In the genomic region with DNA sequence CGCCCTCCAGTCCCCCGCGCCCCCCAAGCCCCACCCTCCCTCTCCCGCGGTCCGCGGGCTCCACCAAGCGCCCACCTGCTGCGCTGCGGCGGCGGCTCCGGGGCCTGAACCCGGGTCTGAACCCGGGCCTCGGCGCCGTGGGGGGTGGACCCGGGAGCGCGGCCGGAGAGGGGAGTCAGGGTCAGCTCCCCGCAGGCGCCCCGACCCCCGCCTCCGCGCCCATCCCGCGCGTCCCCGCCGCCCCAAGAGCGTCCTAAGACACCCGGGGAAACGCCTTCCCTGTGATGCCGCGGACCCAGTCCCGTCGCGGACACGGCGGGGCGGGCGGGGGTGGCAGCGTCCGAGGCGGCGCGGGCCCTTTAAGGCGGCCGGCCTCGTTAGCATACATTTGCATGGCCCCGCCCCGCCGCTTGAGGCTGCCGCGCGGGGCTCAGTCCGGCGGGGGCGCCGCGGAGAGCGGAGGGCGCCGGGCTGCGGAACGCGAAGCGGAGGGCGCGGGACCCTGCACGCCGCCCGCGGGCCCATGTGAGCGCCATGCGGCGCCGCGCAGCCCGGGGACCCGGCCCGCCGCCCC, we compare ENCODE assay signal across 8 cellular contexts. TPM values are rescaled to one million over a fixed set of nuclear protein-coding genes. Genes with fewer than 3 reads are reported as not detected.
DNase-seq lines count a peak whose midpoint lies in the region; ATAC-seq, FAIRE-seq and TF ChIP-seq lines count a peak whose summit lies in the region.

A gene (plus strand): TSS at position 433 of the 574 bp plus-strand sequence. CDS start 102 bp downstream, at position 535.

- H3K4me3 ChIP-seq in bronchial epithelial cell (ENCODE audit: low read depth, low read length) (peak within 1 kb of the TSS; percentile 41), keratinocyte (ENCODE audit: control insufficient read depth in 2 of 3, extremely low read depth in 1 of 3, insufficient read depth in 2 of 3, low read depth in 1 of 3, low read length in 3 of 3) (peak within 1 kb of the TSS; percentile 25 to 51 (median 41))

- H3K9me3 ChIP-seq in keratinocyte (ENCODE audit: control insufficient read depth, low read depth, low read length), result no peaks in the 10 kb centered on the region

- dilution Hi-C loops in keratinocyte (cut with MboI; ENCODE audit: extremely low pct_ligation_motif_present, low sequenced_read_pairs), result no loop called here

- peak; percentile 49 for DNase-seq in activated CD4-positive, alpha-beta T cell treated with anti-CD3 and anti-CD28 coated beads for 48 hours
- no peak for DNase-seq in activated CD4-positive, alpha-beta T cell treated with anti-CD3 and anti-CD28 coated beads for 4 hours
- no peak for DNase-seq in bronchial epithelial cell (ENCODE audit: low read depth)
- DNase-seq in keratinocyte (ENCODE audit: low read depth, low spot score), result no peak
- DNase-seq in stimulated activated naive CD4-positive, alpha-beta T cell treated with Interleukin-2 at 50 U/mL for 16 hours (lab: John Stamatoyannopoulos, UW), result peak; percentile 18

- H3K9me1 ChIP-seq in keratinocyte (ENCODE audit: control insufficient read depth, extremely low read depth, insufficient read depth, low read length), result no peaks in the 10 kb centered on the region

- ATAC-seq in HG02610 (IDR thresholded peaks at IDR 0.05; ENCODE audit: unreplicated experiment) (peak; percentile 51), GM19452 (IDR thresholded peaks at IDR 0.05; ENCODE audit: unreplicated experiment) (no peak)

- TF ChIP-seq CTCF in bronchial epithelial cell (IDR thresholded peaks at IDR 0.05; ENCODE audit: insufficient read depth, low read length, severe bottlenecking), result no peak
- TF ChIP-seq CTCF in keratinocyte (optimal IDR thresholded peaks at IDR 0.05 in 1 of 3, IDR thresholded peaks at IDR 0.05 in 1 of 3, conservative IDR thresholded peaks at IDR 0.05 in 1 of 3; ENCODE audit: extremely low read depth in 1 of 3, insufficient read depth in 2 of 3, low read length in 3 of 3), result peak in 1 of 3 experiments; percentile 38

- no peaks in the 10 kb centered on the region for H4K20me1 ChIP-seq in keratinocyte (ENCODE audit: control insufficient read depth, extremely low read depth, insufficient read depth, low read length)

- H3K36me3 ChIP-seq in bronchial epithelial cell (ENCODE audit: control insufficient read depth, insufficient read depth, low read length), result no peaks in the 10 kb centered on the region
- no peaks in the 10 kb centered on the region for H3K36me3 ChIP-seq in keratinocyte (ENCODE audit: control insufficient read depth in 2 of 2, extremely low read depth in 1 of 2, insufficient read depth in 2 of 2, low read length in 2 of 2)

- H3K4me2 ChIP-seq in keratinocyte (ENCODE audit: control insufficient read depth, extremely low read depth, insufficient read depth, low read depth, low read length), result peak within 1 kb of the TSS; percentile 66

- H3K9ac ChIP-seq in keratinocyte (ENCODE audit: control insufficient read depth, extremely low read depth, insufficient read depth, low read length), result peak within 1 kb of the TSS; percentile 41

- H2AFZ ChIP-seq in keratinocyte (ENCODE audit: control insufficient read depth, low read length), result no peak within 1 kb of the TSS

- H3K4me1 ChIP-seq in keratinocyte (ENCODE audit: control insufficient read depth, extremely low read depth, insufficient read depth, low read length), result peaks cover 8% of the 10 kb centered on the region

- H3K27me3 ChIP-seq in bronchial epithelial cell (ENCODE audit: control insufficient read depth, insufficient read depth, low read length), result no peaks in the 10 kb centered on the region
- peaks cover 42% of the 10 kb centered on the region for H3K27me3 ChIP-seq in keratinocyte (ENCODE audit: control insufficient read depth, extremely low read depth, insufficient read depth, low read length)

- FAIRE-seq in bronchial epithelial cell (lab: Jason Lieb, UNC), result no peak
- no peak for FAIRE-seq in keratinocyte (lab: Jason Lieb, UNC)

- no peaks in the 10 kb centered on the region for H3K79me2 ChIP-seq in keratinocyte (ENCODE audit: control insufficient read depth, insufficient read depth, low read length)

- no peak within 1 kb of the TSS for H3K27ac ChIP-seq in keratinocyte (ENCODE audit: control insufficient read depth, insufficient read depth, low read length)

TF ChIP-seq in PFSK-1, 5 proteins besides CTCF, POLR2A, EP300 and RAD21:
- TF ChIP-seq, protein P1, sequence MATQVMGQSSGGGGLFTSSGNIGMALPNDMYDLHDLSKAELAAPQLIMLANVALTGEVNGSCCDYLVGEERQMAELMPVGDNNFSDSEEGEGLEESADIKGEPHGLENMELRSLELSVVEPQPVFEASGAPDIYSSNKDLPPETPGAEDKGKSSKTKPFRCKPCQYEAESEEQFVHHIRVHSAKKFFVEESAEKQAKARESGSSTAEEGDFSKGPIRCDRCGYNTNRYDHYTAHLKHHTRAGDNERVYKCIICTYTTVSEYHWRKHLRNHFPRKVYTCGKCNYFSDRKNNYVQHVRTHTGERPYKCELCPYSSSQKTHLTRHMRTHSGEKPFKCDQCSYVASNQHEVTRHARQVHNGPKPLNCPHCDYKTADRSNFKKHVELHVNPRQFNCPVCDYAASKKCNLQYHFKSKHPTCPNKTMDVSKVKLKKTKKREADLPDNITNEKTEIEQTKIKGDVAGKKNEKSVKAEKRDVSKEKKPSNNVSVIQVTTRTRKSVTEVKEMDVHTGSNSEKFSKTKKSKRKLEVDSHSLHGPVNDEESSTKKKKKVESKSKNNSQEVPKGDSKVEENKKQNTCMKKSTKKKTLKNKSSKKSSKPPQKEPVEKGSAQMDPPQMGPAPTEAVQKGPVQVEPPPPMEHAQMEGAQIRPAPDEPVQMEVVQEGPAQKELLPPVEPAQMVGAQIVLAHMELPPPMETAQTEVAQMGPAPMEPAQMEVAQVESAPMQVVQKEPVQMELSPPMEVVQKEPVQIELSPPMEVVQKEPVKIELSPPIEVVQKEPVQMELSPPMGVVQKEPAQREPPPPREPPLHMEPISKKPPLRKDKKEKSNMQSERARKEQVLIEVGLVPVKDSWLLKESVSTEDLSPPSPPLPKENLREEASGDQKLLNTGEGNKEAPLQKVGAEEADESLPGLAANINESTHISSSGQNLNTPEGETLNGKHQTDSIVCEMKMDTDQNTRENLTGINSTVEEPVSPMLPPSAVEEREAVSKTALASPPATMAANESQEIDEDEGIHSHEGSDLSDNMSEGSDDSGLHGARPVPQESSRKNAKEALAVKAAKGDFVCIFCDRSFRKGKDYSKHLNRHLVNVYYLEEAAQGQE (IDR thresholded peaks at IDR 0.05; ENCODE audit: insufficient read depth in 1 of 2, low read depth in 2 of 2, low read length in 2 of 2), result 0 out of 4 replicates have a peak, but pooled peaks of 1 of the 2 experiments have one; percentile 24
- TF ChIP-seq TAF1 (IDR thresholded peaks at IDR 0.05; ENCODE audit: borderline replicate concordance, insufficient read depth, low read length) (peak; percentile 75; the same call in 1 of the 2 replicates), SIN3A (IDR thresholded peaks at IDR 0.05; ENCODE audit: borderline replicate concordance, insufficient read depth, low read length) (no peak), POLR2AphosphoS5 (IDR thresholded peaks at IDR 0.05; ENCODE audit: low read depth, low read length) (peak; percentile 59; the same call in 1 of the 2 replicates), FOXP2 (optimal IDR thresholded peaks at IDR 0.05; ENCODE audit: borderline replicate concordance, extremely low read depth, extremely low read length, insufficient read depth) (no peak)

RNA-seq across cellular contexts. Expression of the gene that starts here (rescaled TPM):
- 30.6 TPM for polyA plus RNA-seq in PFSK-1 (2012; ENCODE audit: insufficient read length, low read depth)
- 4.1 and 4.5 TPM in 2 replicates for total RNA-seq in bronchial epithelial cell
- polyA plus RNA-seq in keratinocyte, result 2.2 to 4.8 TPM (median 2.3 TPM) in 3 replicates
- polyA plus RNA-seq in keratinocyte (2011; ENCODE audit: low read depth), result 1.8 TPM
- polyA plus RNA-seq in keratinocyte (2011; cell fraction: cytosol; rRNA removed), result 1.3 and 2.1 TPM in 2 replicates
- polyA plus RNA-seq in keratinocyte (2011; cell fraction: nucleus; rRNA removed), result 3.5 and 4.6 TPM in 2 replicates
- 1.2 and 2.0 TPM in 2 replicates for polyA plus RNA-seq in keratinocyte (2012; ENCODE audit: low replicate concordance)
- 0.38 to 3.3 TPM (median 1.3 TPM) in 3 replicates for polyA minus RNA-seq in keratinocyte
- polyA minus RNA-seq in keratinocyte (2011; cell fraction: cytosol; rRNA and poly(A)+ RNA removed), result 7.7 TPM
- 5.1 and 9.2 TPM in 2 replicates for polyA minus RNA-seq in keratinocyte (2011; cell fraction: nucleus; rRNA and poly(A)+ RNA removed)

Comparison
In these comparisons a context has a peak if more than half of its experiments do, and no peak if none do; other contexts are left out.
1. DNase-seq: peak in activated CD4-positive, alpha-beta T cell treated with anti-CD3 and anti-CD28 coated beads for 48 hours (single experiment) and stimulated activated naive CD4-positive, alpha-beta T cell treated with Interleukin-2 at 50 U/mL for 16 hours (single experiment); none in activated CD4-positive, alpha-beta T cell treated with anti-CD3 and anti-CD28 coated beads for 4 hours (0 of 2), bronchial epithelial cell (single experiment) and keratinocyte (single experiment).